8 cellular contexts compared by ENCODE assay signal in genomic region chr10:124671486-124672075, GRCh38.
A peak's percentile ranks its signal among the peaks of the same experiment; 100 is the strongest.
DNase-seq lines count a peak whose midpoint lies in the region; ATAC-seq, FAIRE-seq and TF ChIP-seq lines count a peak whose summit lies in the region.

No MANE protein-coding gene starts in this region.

- H3K36me3 Mint-ChIP-seq in WTC11 (peaks cover 6% of the 10 kb centered on the region; the same call in 1 of the 2 replicates), glutamatergic neuron (ENCODE audit: unreplicated experiment) (no peaks in the 10 kb centered on the region)

- no peak for FAIRE-seq in GM12891 (lab: Jason Lieb, UNC)

- H3K27ac Mint-ChIP-seq in WTC11 (peak overlapping the region; percentile 67), glutamatergic neuron (ENCODE audit: unreplicated experiment) (peak overlapping the region; percentile 92)

- peaks cover 23% of the 10 kb centered on the region for H3K4me1 Mint-ChIP-seq in WTC11
- peaks cover 59% of the 10 kb centered on the region for H3K4me1 Mint-ChIP-seq in glutamatergic neuron (ENCODE audit: low read depth, unreplicated experiment)

- TF ChIP-seq POLR2A in GM12891 (IDR thresholded peaks at IDR 0.05; ENCODE audit: low read depth, low read length): no peak

- H3K9me3 Mint-ChIP-seq in WTC11: no peaks in the 10 kb centered on the region
- peaks cover 3% of the 10 kb centered on the region for H3K9me3 Mint-ChIP-seq in glutamatergic neuron (ENCODE audit: unreplicated experiment)

- no peak overlapping the region for H3K4me3 ChIP-seq in retinal pigment epithelial cell (ENCODE audit: low read length)

- H3K27me3 Mint-ChIP-seq in WTC11 (ENCODE audit: low read depth) (no peaks in the 10 kb centered on the region), glutamatergic neuron (ENCODE audit: unreplicated experiment) (peaks cover 11% of the 10 kb centered on the region)

- DNase-seq in activated CD4-positive, alpha-beta T cell treated with anti-CD3 and anti-CD28 coated beads for 48 hours: peak; percentile 42
- DNase-seq in activated CD4-positive, alpha-beta T cell treated with anti-CD3 and anti-CD28 coated beads for 4 hours: no peak
- DNase-seq in WTC11 (ENCODE audit: low spot score): no peak
- no peak for DNase-seq in glutamatergic neuron
- peak; percentile 59 for DNase-seq in retinal pigment epithelial cell (ENCODE audit: low read depth)
- DNase-seq in GM12891 (ENCODE audit: insufficient read length, low spot score): no peak
- DNase-seq in NCI-H1092 (lab: John Stamatoyannopoulos, UW): no peak
- no peak for DNase-seq in KG1 (lab: John Stamatoyannopoulos, UW)

- TF ChIP-seq CTCF in WTC11 (IDR thresholded peaks at IDR 0.05) (no peak), glutamatergic neuron (IDR thresholded peaks at IDR 0.05; ENCODE audit: partially characterized antibody, unreplicated experiment) (peak; percentile 42), retinal pigment epithelial cell (conservative IDR thresholded peaks at IDR 0.05; ENCODE audit: low read depth, low read length) (peak; percentile 51)

- peak; percentile 61 for ATAC-seq in WTC11

- CTCF ChIA-PET in WTC11 (lab: Charles Lee): interaction anchor here (0.6 to 4.7 kb wide), 30 partner anchors 8 to 677 kb away, joined by 3 to 32 read pairs (median 4); no protein-coding TSS in a partner anchor

- POLR2A ChIA-PET in WTC11 (lab: Charles Lee): interaction anchor here (0.7 to 0.9 kb wide), 3 partner anchors 14 to 439 kb away, joined by 3 to 4 read pairs (median 3); no protein-coding TSS in a partner anchor

- H3K4me3 Mint-ChIP-seq in WTC11 (no peak overlapping the region), glutamatergic neuron (ENCODE audit: unreplicated experiment) (peak overlapping the region; percentile 49)

TF ChIP-seq in WTC11, 78 proteins besides CTCF, POLR2A, EP300 and RAD21:
- TF ChIP-seq ZNF423 (CRISPR knock-in tag; IDR thresholded peaks at IDR 0.05): peak; percentile 41; the same call in 1 of the 2 replicates
- no peak for TF ChIP-seq ERG (CRISPR knock-in tag; IDR thresholded peaks at IDR 0.05)
- no peak for TF ChIP-seq RELA (CRISPR knock-in tag; IDR thresholded peaks at IDR 0.05; ENCODE audit: borderline replicate concordance)

TF ChIP-seq in GM12891, 5 proteins besides CTCF, POLR2A, EP300 and RAD21:
- TF ChIP-seq PAX5 (IDR thresholded peaks at IDR 0.05; ENCODE audit: insufficient read depth, low read length, severe bottlenecking) (no peak), POU2F2 (IDR thresholded peaks at IDR 0.05; ENCODE audit: low read depth, low read length) (no peak)

Comparison
In these comparisons a context has a peak if more than half of its experiments do, and no peak if none do; other contexts are left out.
1. DNase-seq: peak in activated CD4-positive, alpha-beta T cell treated with anti-CD3 and anti-CD28 coated beads for 48 hours (single experiment) and retinal pigment epithelial cell (single experiment); none in activated CD4-positive, alpha-beta T cell treated with anti-CD3 and anti-CD28 coated beads for 4 hours (0 of 2), WTC11 (single experiment), glutamatergic neuron (single experiment), GM12891 (single experiment), NCI-H1092 (single experiment) and KG1 (single experiment).